10 cellular contexts compared by ENCODE assay signal in the genomic region with DNA sequence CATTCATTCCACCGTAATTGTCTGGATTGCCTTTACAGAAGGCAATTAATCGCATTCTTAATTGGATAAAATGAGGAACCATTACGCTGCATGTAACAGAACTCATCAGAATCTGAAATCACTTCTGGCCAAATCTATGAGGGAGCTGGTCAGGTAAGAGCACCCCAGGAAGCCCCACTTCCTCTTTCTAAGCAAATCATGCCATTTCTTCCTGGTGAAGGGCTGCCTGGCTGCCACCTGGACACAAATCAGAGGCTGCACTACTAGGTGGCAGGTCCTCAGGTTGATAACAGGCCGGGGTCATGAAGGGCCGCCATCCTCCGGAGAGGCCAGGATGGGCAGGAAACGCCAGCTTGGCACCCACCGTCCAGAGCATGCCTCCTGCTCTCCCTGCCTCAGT.
DNase-seq lines count a peak whose midpoint lies in the region; ATAC-seq and TF ChIP-seq lines count a peak whose summit lies in the region.
"Had no signal": no experiment of that assay in that cellular context is flagged by ENCODE, and none has a peak within 500 bp of the region (broad histone marks: within the 10 kb centered on the region; RNA-seq: fewer than 3 reads in every experiment).

No MANE protein-coding gene starts in this region.

- peak; percentile 67 for DNase-seq in GM13976 (ENCODE audit: low spot score)
- DNase-seq in GM23338 (ENCODE audit: low spot score) = no peak
- DNase-seq in coronary artery (ENCODE audit: low spot score) = no peak
- DNase-seq in stimulated activated naive B cell treated with anti-CD40 and anti-IgM and Interleukin-4, amounts not matched to agents 10 μg/mL and 1 μg/mL and 100 μg/mL, for 72 hours = no peak
- no peak for DNase-seq in stimulated activated CD8-positive, alpha-beta memory T cell treated with anti-CD3 and anti-CD28 coated beads, Interleukin-4, amount 100 ng/mL, for 48 hours
- no peak for DNase-seq in DMS 273 treated with DMSO at 0.1 percent for 48 hours (lab: John Stamatoyannopoulos, UW)
- DNase-seq in HT-29 (ENCODE audit: low spot score) = no peak
- DNase-seq: MV-4-11, NCI-H446 treated with DMSO at 0.1 percent for 48 hours, SJCRH30 had no signal

- ATAC-seq in GM23338 = no peak
- peak; percentile 89 to 92 for ATAC-seq in stimulated activated naive B cell treated with anti-CD40 and anti-IgM and Interleukin-4, amounts not matched to agents 10 μg/mL and 1 μg/mL and 100 μg/mL, for 72 hours (replicated peaks)

- H3K9me2 ChIP-seq in GM23338 (ENCODE audit: insufficient read depth) = no peaks in the 10 kb centered on the region

- H3K79me2 ChIP-seq in GM23338 (replicated peaks; ENCODE audit: insufficient read depth) = peaks cover 100% of the 10 kb centered on the region

- H3K27ac ChIP-seq in GM23338 (ENCODE audit: low read depth) = 0 out of 2 replicates have a peak overlapping the region, but pooled peaks have one; percentile 63
- peak overlapping the region; percentile 56 to 88 for H3K27ac ChIP-seq in coronary artery
- H3K27ac ChIP-seq: SJCRH30 had no signal

- H3K4me3 ChIP-seq in GM23338 = no peak overlapping the region
- H3K4me3 ChIP-seq in coronary artery = no peak overlapping the region
- H3K4me3 ChIP-seq: SJCRH30 had no signal

- H3K4me1 Mint-ChIP-seq in GM23338 = peaks cover 57% of the 10 kb centered on the region
- peaks cover 25 to 53% of the 10 kb centered on the region in 2 donors for H3K4me1 Mint-ChIP-seq in stimulated activated naive B cell treated with anti-CD40 and anti-IgM and Interleukin-4, amounts not matched to agents 10 μg/mL and 1 μg/mL and 100 μg/mL, for 72 hours

- peak overlapping the region; percentile 47; the same call in 1 of the 2 replicates for H3K27ac Mint-ChIP-seq in GM23338
- peak overlapping the region; percentile 67 for H3K27ac Mint-ChIP-seq in stimulated activated naive B cell treated with anti-CD40 and anti-IgM and Interleukin-4, amounts not matched to agents 10 μg/mL and 1 μg/mL and 100 μg/mL, for 72 hours

- H3K4me3 Mint-ChIP-seq in GM23338 = no peak overlapping the region
- H3K4me3 Mint-ChIP-seq in stimulated activated naive B cell treated with anti-CD40 and anti-IgM and Interleukin-4, amounts not matched to agents 10 μg/mL and 1 μg/mL and 100 μg/mL, for 72 hours = no peak overlapping the region

- TF ChIP-seq CTCF in GM13976 (IDR thresholded peaks at IDR 0.05; ENCODE audit: borderline replicate concordance, control extremely low read depth, extremely low read depth, insufficient read depth, missing control alignments) (no peak), GM23338 (conservative IDR thresholded peaks at IDR 0.05; ENCODE audit: low read depth in 2 of 2) (no peak), coronary artery (IDR thresholded peaks at IDR 0.05) (no peak)

- peaks cover 11% of the 10 kb centered on the region for H3K4me1 ChIP-seq in GM23338 (ENCODE audit: insufficient read depth)

- peaks cover 3% of the 10 kb centered on the region; the same call in 1 of the 2 replicates for H3K36me3 ChIP-seq in GM23338 (ENCODE audit: insufficient read depth)
- H3K36me3 ChIP-seq: SJCRH30 had no signal

- H2AFZ ChIP-seq in GM23338 = no peak overlapping the region

- H3F3A ChIP-seq in GM23338 (replicated peaks; ENCODE audit: low read depth) = 0 out of 2 replicates have a peak, but pooled peaks cover 2% of the 10 kb centered on the region

- peaks cover 11% of the 10 kb centered on the region for H3K36me3 Mint-ChIP-seq in GM23338 (ENCODE audit: low read depth)
- peaks cover 24 to 47% of the 10 kb centered on the region in 2 donors for H3K36me3 Mint-ChIP-seq in stimulated activated naive B cell treated with anti-CD40 and anti-IgM and Interleukin-4, amounts not matched to agents 10 μg/mL and 1 μg/mL and 100 μg/mL, for 72 hours

- in situ Hi-C loops in GM13976 (cut with MboI; ENCODE audit: low sequenced_read_pairs, unreplicated experiment) = no loop called here

- no peaks in the 10 kb centered on the region for H3K27me3 ChIP-seq in GM23338 (ENCODE audit: insufficient read depth)
- H3K27me3 ChIP-seq: SJCRH30 had no signal

- H4K20me1 ChIP-seq in GM23338 (replicated peaks; ENCODE audit: insufficient read depth) = peaks cover 79% of the 10 kb centered on the region

- no peaks in the 10 kb centered on the region for H3K9me3 Mint-ChIP-seq in GM23338
- H3K9me3 Mint-ChIP-seq in stimulated activated naive B cell treated with anti-CD40 and anti-IgM and Interleukin-4, amounts not matched to agents 10 μg/mL and 1 μg/mL and 100 μg/mL, for 72 hours = no peaks in the 10 kb centered on the region

- H3K4me2 ChIP-seq in GM23338 = no peak overlapping the region

- no peaks in the 10 kb centered on the region for H3K27me3 Mint-ChIP-seq in GM23338 (ENCODE audit: insufficient read depth, low read depth, poor library complexity)
- no peaks in the 10 kb centered on the region for H3K27me3 Mint-ChIP-seq in stimulated activated naive B cell treated with anti-CD40 and anti-IgM and Interleukin-4, amounts not matched to agents 10 μg/mL and 1 μg/mL and 100 μg/mL, for 72 hours

TF ChIP-seq in GM23338, 12 proteins besides CTCF, POLR2A, EP300 and RAD21:
- TF ChIP-seq EZH2phosphoT487 (IDR thresholded peaks at IDR 0.05; ENCODE audit: unreplicated experiment) (no peak), ZNF114 (CRISPR knock-in tag; IDR thresholded peaks at IDR 0.05) (no peak), STAT1 (IDR thresholded peaks at IDR 0.05; ENCODE audit: unreplicated experiment) (no peak), EZH2 (IDR thresholded peaks at IDR 0.05; ENCODE audit: low read depth, unreplicated experiment) (no peak), ZNF331 (CRISPR knock-in tag; IDR thresholded peaks at IDR 0.05; ENCODE audit: low read depth) (no peak), NANOG (IDR thresholded peaks at IDR 0.05; ENCODE audit: borderline replicate concordance) (no peak)
- TF ChIP-seq, protein P1, sequence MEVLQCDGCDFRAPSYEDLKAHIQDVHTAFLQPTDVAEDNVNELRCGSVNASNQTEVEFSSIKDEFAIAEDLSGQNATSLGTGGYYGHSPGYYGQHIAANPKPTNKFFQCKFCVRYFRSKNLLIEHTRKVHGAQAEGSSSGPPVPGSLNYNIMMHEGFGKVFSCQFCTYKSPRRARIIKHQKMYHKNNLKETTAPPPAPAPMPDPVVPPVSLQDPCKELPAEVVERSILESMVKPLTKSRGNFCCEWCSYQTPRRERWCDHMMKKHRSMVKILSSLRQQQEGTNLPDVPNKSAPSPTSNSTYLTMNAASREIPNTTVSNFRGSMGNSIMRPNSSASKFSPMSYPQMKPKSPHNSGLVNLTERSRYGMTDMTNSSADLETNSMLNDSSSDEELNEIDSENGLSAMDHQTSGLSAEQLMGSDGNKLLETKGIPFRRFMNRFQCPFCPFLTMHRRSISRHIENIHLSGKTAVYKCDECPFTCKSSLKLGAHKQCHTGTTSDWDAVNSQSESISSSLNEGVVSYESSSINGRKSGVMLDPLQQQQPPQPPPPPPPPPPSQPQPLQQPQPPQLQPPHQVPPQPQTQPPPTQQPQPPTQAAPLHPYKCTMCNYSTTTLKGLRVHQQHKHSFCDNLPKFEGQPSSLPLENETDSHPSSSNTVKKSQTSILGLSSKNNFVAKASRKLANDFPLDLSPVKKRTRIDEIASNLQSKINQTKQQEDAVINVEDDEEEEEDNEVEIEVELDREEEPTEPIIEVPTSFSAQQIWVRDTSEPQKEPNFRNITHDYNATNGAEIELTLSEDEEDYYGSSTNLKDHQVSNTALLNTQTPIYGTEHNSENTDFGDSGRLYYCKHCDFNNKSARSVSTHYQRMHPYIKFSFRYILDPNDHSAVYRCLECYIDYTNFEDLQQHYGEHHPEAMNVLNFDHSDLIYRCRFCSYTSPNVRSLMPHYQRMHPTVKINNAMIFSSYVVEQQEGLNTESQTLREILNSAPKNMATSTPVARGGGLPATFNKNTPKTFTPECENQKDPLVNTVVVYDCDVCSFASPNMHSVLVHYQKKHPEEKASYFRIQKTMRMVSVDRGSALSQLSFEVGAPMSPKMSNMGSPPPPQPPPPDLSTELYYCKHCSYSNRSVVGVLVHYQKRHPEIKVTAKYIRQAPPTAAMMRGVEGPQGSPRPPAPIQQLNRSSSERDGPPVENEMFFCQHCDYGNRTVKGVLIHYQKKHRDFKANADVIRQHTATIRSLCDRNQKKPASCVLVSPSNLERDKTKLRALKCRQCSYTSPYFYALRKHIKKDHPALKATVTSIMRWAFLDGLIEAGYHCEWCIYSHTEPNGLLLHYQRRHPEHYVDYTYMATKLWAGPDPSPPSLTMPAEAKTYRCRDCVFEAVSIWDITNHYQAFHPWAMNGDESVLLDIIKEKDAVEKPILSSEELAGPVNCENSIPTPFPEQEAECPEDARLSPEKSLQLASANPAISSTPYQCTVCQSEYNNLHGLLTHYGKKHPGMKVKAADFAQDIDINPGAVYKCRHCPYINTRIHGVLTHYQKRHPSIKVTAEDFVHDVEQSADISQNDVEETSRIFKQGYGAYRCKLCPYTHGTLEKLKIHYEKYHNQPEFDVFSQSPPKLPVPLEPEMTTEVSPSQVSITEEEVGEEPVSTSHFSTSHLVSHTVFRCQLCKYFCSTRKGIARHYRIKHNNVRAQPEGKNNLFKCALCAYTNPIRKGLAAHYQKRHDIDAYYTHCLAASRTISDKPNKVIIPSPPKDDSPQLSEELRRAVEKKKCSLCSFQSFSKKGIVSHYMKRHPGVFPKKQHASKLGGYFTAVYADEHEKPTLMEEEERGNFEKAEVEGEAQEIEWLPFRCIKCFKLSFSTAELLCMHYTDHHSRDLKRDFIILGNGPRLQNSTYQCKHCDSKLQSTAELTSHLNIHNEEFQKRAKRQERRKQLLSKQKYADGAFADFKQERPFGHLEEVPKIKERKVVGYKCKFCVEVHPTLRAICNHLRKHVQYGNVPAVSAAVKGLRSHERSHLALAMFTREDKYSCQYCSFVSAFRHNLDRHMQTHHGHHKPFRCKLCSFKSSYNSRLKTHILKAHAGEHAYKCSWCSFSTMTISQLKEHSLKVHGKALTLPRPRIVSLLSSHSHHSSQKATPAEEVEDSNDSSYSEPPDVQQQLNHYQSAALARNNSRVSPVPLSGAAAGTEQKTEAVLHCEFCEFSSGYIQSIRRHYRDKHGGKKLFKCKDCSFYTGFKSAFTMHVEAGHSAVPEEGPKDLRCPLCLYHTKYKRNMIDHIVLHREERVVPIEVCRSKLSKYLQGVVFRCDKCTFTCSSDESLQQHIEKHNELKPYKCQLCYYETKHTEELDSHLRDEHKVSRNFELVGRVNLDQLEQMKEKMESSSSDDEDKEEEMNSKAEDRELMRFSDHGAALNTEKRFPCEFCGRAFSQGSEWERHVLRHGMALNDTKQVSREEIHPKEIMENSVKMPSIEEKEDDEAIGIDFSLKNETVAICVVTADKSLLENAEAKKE (CRISPR knock-in tag; IDR thresholded peaks at IDR 0.05) = no peak
